19 cellular contexts compared by ENCODE assay signal in genomic region chr5:179125789-179126505, GRCh38.
DNase-seq lines count a peak whose midpoint lies in the region; ATAC-seq, FAIRE-seq and TF ChIP-seq lines count a peak whose summit lies in the region.
"Had no signal": no experiment of that assay in that cellular context is flagged by ENCODE, and none has a peak within 500 bp of the region (broad histone marks: within the 10 kb centered on the region; RNA-seq: fewer than 3 reads in every experiment).

No MANE protein-coding gene starts in this region.

- TF ChIP-seq EP300 in stomach (IDR thresholded peaks at IDR 0.05) = no peak

- H2AK5ac ChIP-seq in H9 (ENCODE audit: insufficient read length, low read length) = no peak overlapping the region

- peaks cover 0 to 39% of the 10 kb centered on the region in 2 donors for H3K36me3 ChIP-seq in left lung
- peaks cover 0 to 66% (median 38%) of the 10 kb centered on the region in 4 donors for H3K36me3 ChIP-seq in stomach

- no peak overlapping the region for H3K18ac ChIP-seq in H9 (ENCODE audit: insufficient read length, low read depth, low read length)

- peaks cover 0 to 4% (median 0%) of the 10 kb centered on the region in 3 donors for H3K27me3 Mint-ChIP-seq in CD14-positive monocyte (ENCODE audit: low read depth in 3 of 3)
- H3K27me3 Mint-ChIP-seq in H9 (ENCODE audit: low read depth) = no peaks in the 10 kb centered on the region

- no peak for TF ChIP-seq POLR2A in stomach (IDR thresholded peaks at IDR 0.05)

- DNase-seq in CD14-positive monocyte (ENCODE audit: low spot score) = peak; percentile 42
- DNase-seq in H9 = peak; percentile 8
- DNase-seq in left lung = peak; percentile 17 to 74
- DNase-seq in stomach = peak; percentile 20
- no peak for DNase-seq in germinal center (ENCODE audit: low spot score)
- DNase-seq in frontal cortex (ENCODE audit: low spot score in 2 of 2) = no peak
- no peak for DNase-seq in ecto neural progenitor cell (ENCODE audit: low spot score)
- DNase-seq: ACHN, C1 segment of cervical spinal cord, DMS79, GOT3, IMR-90, NCI-H1417 treated with DMSO at 0.1 percent for 48 hours, NCI-H187 treated with DMSO at 0.1 percent for 48 hours, NCI-H345, NCI-H526, PC-3, RPMI8226 had no signal

- no peak for ATAC-seq in left lung
- ATAC-seq: PC-3 had no signal

- H3K23ac ChIP-seq in H9 (ENCODE audit: insufficient read length, low read depth, low read length) = no peak overlapping the region

- no peaks in the 10 kb centered on the region for H3K4me1 Mint-ChIP-seq in CD14-positive monocyte
- no peaks in the 10 kb centered on the region for H3K4me1 Mint-ChIP-seq in H9

- H3K27ac Mint-ChIP-seq in CD14-positive monocyte = no peak overlapping the region
- no peak overlapping the region for H3K27ac Mint-ChIP-seq in H9

- no peak overlapping the region for H2BK12ac ChIP-seq in H9 (ENCODE audit: insufficient read length, low read depth, low read length)

- H4K8ac ChIP-seq in H9 (replicated peaks; ENCODE audit: insufficient read length, low read depth, low read length) = no peak overlapping the region

- H3K4me3 Mint-ChIP-seq in CD14-positive monocyte (no peak overlapping the region), H9 (no peak overlapping the region)

- no peak overlapping the region for H3T11ph ChIP-seq in H9 (ENCODE audit: low read length)

- H3K36me3 Mint-ChIP-seq in CD14-positive monocyte = no peaks in the 10 kb centered on the region
- peaks cover 0 to 17% (median 2%) of the 10 kb centered on the region in 3 experiments; a peak in 5 of 7 replicates for H3K36me3 Mint-ChIP-seq in H9 (ENCODE audit: insufficient read depth in 1 of 3, low read depth in 3 of 3)

- H3K9ac ChIP-seq in H9 (ENCODE audit: extremely low read depth, insufficient read length, low read length) = no peak overlapping the region

- no peak overlapping the region for H2AFZ ChIP-seq in H9 (ENCODE audit: low read length)

- H3K9me3 Mint-ChIP-seq in CD14-positive monocyte (peaks cover 66 to 96% (median 72%) of the 10 kb centered on the region in 7 donors), H9 (peaks cover 15 to 80% of the 10 kb centered on the region in 2 experiments)

- no peak overlapping the region for H3K4ac ChIP-seq in H9 (ENCODE audit: low read depth, low read length)

- H3K9me3 ChIP-seq in H9 (ENCODE audit: control insufficient read depth, low read depth, low read length) (no peaks in the 10 kb centered on the region), left lung (peaks cover 0 to 51% of the 10 kb centered on the region in 2 donors), stomach (peaks cover 2 to 60% (median 32%) of the 10 kb centered on the region in 4 donors)

- no peak overlapping the region for H3K14ac ChIP-seq in H9 (ENCODE audit: insufficient read depth, low read length)

- intact Hi-C loops in CD14-positive monocyte (cut with micrococcal nuclease) = no loop called here
- intact Hi-C loops in left lung (cut with DNase I) = no loop called here
- intact Hi-C loops in stomach (cut with DNase I; ENCODE audit: low total_unique reads) = no loop called here

- H3K27ac ChIP-seq in H9 (ENCODE audit: insufficient read length, low read depth, low read length) (no peak overlapping the region), left lung (no peak overlapping the region), stomach (no peak overlapping the region)

- no CpG with 5 or more reads among the region's 25 CpGs for WGBS in H9 (ENCODE audit: extremely low coverage, insufficient read length, low lambda C conversion rate)
- WGBS in stomach, 5 donors = 83 to 90% (median 88%) methylated on average over 17 to 25 of the region's 25 CpGs

- H4K91ac ChIP-seq in H9 (ENCODE audit: insufficient read length, low read depth, low read length) = no peak overlapping the region

- H3K4me1 ChIP-seq in H9 (ENCODE audit: insufficient read depth, low read length) (no peaks in the 10 kb centered on the region), left lung (no peaks in the 10 kb centered on the region), stomach (no peaks in the 10 kb centered on the region)

- no peak overlapping the region for H2BK20ac ChIP-seq in H9 (ENCODE audit: low read depth, low read length, poor library complexity, severe bottlenecking)

- no peak overlapping the region for H3K4me2 ChIP-seq in H9 (ENCODE audit: insufficient read depth, insufficient read length, low read length)

- H2BK15ac ChIP-seq in H9 (ENCODE audit: low read depth, low read length) = no peak overlapping the region

- H3K27me3 ChIP-seq in H9 (ENCODE audit: insufficient read depth, low read length) (no peaks in the 10 kb centered on the region), left lung (peaks cover 0 to 10% of the 10 kb centered on the region in 2 donors), stomach (no peaks in the 10 kb centered on the region)

- H4K20me1 ChIP-seq in H9 (ENCODE audit: control insufficient read depth, insufficient read depth, insufficient read length) = no peaks in the 10 kb centered on the region

- H3K79me1 ChIP-seq in H9 (ENCODE audit: insufficient read depth, low read depth, low read length, poor library complexity, severe bottlenecking) = no peaks in the 10 kb centered on the region

- no peaks in the 10 kb centered on the region for H3K23me2 ChIP-seq in H9 (ENCODE audit: insufficient read length, low read depth, low read length, poor library complexity, severe bottlenecking)

- H2BK120ac ChIP-seq in H9 (ENCODE audit: low read depth, low read length, poor library complexity, severe bottlenecking) = no peak overlapping the region

- H3K4me3 ChIP-seq in left lung (no peak overlapping the region), stomach (no peak overlapping the region)

- no peak overlapping the region for H2BK5ac ChIP-seq in H9 (ENCODE audit: insufficient read length, low read length)

- no peak overlapping the region for H4K5ac ChIP-seq in H9 (ENCODE audit: insufficient read length, low read depth, low read length)

- no peaks in the 10 kb centered on the region for H3K79me2 ChIP-seq in H9 (ENCODE audit: insufficient read depth, low read length)

- no peak for TF ChIP-seq CTCF in CD14-positive monocyte (IDR thresholded peaks at IDR 0.05)
- no peak for TF ChIP-seq CTCF in H9 (conservative IDR thresholded peaks at IDR 0.05)
- TF ChIP-seq CTCF in left lung (IDR thresholded peaks at IDR 0.05) = no peak
- TF ChIP-seq CTCF in stomach (IDR thresholded peaks at IDR 0.05) = no peak

- no peak for FAIRE-seq in frontal cortex (lab: Jason Lieb, UNC)
- FAIRE-seq: HTR-8/SVneo had no signal

- no peak overlapping the region for H3K56ac ChIP-seq in H9 (ENCODE audit: insufficient read length, low read depth, low read length)

Comparison
In these comparisons a context has a peak if more than half of its experiments do, and no peak if none do; other contexts are left out.
1. DNase-seq: peak in CD14-positive monocyte (single experiment), H9 (single experiment), left lung (2 of 2) and stomach (single experiment); none in germinal center (single experiment), frontal cortex (0 of 2) and ecto neural progenitor cell (single experiment).